Comparison of ENCODE assay signal across 8 cellular contexts in the genomic region with DNA sequence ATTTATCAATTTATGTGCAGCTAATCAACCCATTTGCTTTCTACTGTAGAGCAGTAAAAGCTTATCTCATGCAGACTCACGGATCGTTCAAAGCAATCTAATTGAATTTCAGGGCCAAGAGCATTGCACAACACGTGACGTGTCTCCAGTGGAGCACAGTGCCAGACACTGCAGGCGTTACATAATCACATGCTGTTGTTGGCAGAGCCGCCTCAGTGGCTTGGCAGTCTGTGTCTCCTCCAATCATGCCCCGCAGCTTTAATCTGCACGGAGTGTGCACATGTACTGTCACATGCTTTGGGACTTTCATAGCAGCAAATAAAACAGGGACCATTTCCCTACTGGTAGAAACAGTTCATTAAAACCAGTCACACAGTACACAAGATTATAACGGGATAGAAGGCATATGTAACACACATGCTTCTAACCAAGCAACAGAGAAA.
DNase-seq lines count a peak whose midpoint lies in the region; ATAC-seq and FAIRE-seq lines count a peak whose summit lies in the region.

No MANE protein-coding gene starts in this region.

- DNase-seq in NCI-H2029 treated with DMSO at 0.1 percent for 48 hours (lab: John Stamatoyannopoulos, UW): peak; percentile 85
- peak; percentile 24 for DNase-seq in cortex of kidney (lab: John Stamatoyannopoulos, UW)
- DNase-seq in lung microvascular endothelial cell (ENCODE audit: low read depth in 2 of 2): peak; percentile 80 to 93
- no peak for DNase-seq in urothelium cell line (ENCODE audit: low spot score)
- no peak for DNase-seq in activated T-cell treated with anti-CD3 and anti-CD28 coated beads, Interleukin-2, amount 50 U/mL, for 1 hour
- DNase-seq in stimulated activated naive B cell treated with anti-CD40 and anti-IgM and Interleukin-4, amounts not matched to agents 10 μg/mL and 1 μg/mL and 100 μg/mL, for 72 hours: no peak

- H3K79me2 ChIP-seq in ACC112 (ENCODE audit: control insufficient read depth, insufficient read depth, low read length, unreplicated experiment): no peaks in the 10 kb centered on the region

- no peak overlapping the region for H3K4me3 ChIP-seq in ACC112 (ENCODE audit: low read depth, low read length)

- no peaks in the 10 kb centered on the region for H3K27me3 Mint-ChIP-seq in stimulated activated naive B cell treated with anti-CD40 and anti-IgM and Interleukin-4, amounts not matched to agents 10 μg/mL and 1 μg/mL and 100 μg/mL, for 72 hours

- H3K9me3 Mint-ChIP-seq in stimulated activated naive B cell treated with anti-CD40 and anti-IgM and Interleukin-4, amounts not matched to agents 10 μg/mL and 1 μg/mL and 100 μg/mL, for 72 hours: peaks cover 11 to 12% of the 10 kb centered on the region in 2 donors

- H3K36me3 Mint-ChIP-seq in stimulated activated naive B cell treated with anti-CD40 and anti-IgM and Interleukin-4, amounts not matched to agents 10 μg/mL and 1 μg/mL and 100 μg/mL, for 72 hours: peaks cover 15 to 19% of the 10 kb centered on the region in 2 donors

- peaks cover 5% of the 10 kb centered on the region for H3K4me1 ChIP-seq in ACC112 (ENCODE audit: control insufficient read depth, insufficient read depth, low read length, unreplicated experiment)

- H3K36me3 ChIP-seq in ACC112 (ENCODE audit: insufficient read depth, low read length): 0 out of 2 replicates have a peak, but pooled peaks cover 8% of the 10 kb centered on the region

- H3K27ac Mint-ChIP-seq in stimulated activated naive B cell treated with anti-CD40 and anti-IgM and Interleukin-4, amounts not matched to agents 10 μg/mL and 1 μg/mL and 100 μg/mL, for 72 hours: no peak overlapping the region

- no peak overlapping the region for H3K4me3 Mint-ChIP-seq in stimulated activated naive B cell treated with anti-CD40 and anti-IgM and Interleukin-4, amounts not matched to agents 10 μg/mL and 1 μg/mL and 100 μg/mL, for 72 hours

- H3K27me3 ChIP-seq in ACC112 (ENCODE audit: insufficient read depth, low read length): no peaks in the 10 kb centered on the region

- peaks cover 7 to 15% of the 10 kb centered on the region in 2 donors for H3K4me1 Mint-ChIP-seq in stimulated activated naive B cell treated with anti-CD40 and anti-IgM and Interleukin-4, amounts not matched to agents 10 μg/mL and 1 μg/mL and 100 μg/mL, for 72 hours

- ATAC-seq in HG02588 (IDR thresholded peaks at IDR 0.05; ENCODE audit: unreplicated experiment): no peak
- ATAC-seq in stimulated activated naive B cell treated with anti-CD40 and anti-IgM and Interleukin-4, amounts not matched to agents 10 μg/mL and 1 μg/mL and 100 μg/mL, for 72 hours (replicated peaks): no peak

- no peak overlapping the region for H2AFZ ChIP-seq in ACC112 (ENCODE audit: low read length, unreplicated experiment)

- peak overlapping the region; percentile 9; the same call in 1 of the 2 replicates for H3K27ac ChIP-seq in ACC112 (ENCODE audit: low read depth, low read length)

- FAIRE-seq in urothelium cell line (lab: Jason Lieb, UNC): peak; percentile 53

Comparison
In these comparisons a context has a peak if more than half of its experiments do, and no peak if none do; other contexts are left out.
1. DNase-seq: peak in NCI-H2029 treated with DMSO at 0.1 percent for 48 hours (single experiment), cortex of kidney (single experiment) and lung microvascular endothelial cell (2 of 2); none in urothelium cell line (single experiment), activated T-cell treated with anti-CD3 and anti-CD28 coated beads, Interleukin-2, amount 50 U/mL, for 1 hour (single experiment) and stimulated activated naive B cell treated with anti-CD40 and anti-IgM and Interleukin-4, amounts not matched to agents 10 μg/mL and 1 μg/mL and 100 μg/mL, for 72 hours (single experiment).